8 cellular contexts compared by ENCODE assay signal in the genomic region with DNA sequence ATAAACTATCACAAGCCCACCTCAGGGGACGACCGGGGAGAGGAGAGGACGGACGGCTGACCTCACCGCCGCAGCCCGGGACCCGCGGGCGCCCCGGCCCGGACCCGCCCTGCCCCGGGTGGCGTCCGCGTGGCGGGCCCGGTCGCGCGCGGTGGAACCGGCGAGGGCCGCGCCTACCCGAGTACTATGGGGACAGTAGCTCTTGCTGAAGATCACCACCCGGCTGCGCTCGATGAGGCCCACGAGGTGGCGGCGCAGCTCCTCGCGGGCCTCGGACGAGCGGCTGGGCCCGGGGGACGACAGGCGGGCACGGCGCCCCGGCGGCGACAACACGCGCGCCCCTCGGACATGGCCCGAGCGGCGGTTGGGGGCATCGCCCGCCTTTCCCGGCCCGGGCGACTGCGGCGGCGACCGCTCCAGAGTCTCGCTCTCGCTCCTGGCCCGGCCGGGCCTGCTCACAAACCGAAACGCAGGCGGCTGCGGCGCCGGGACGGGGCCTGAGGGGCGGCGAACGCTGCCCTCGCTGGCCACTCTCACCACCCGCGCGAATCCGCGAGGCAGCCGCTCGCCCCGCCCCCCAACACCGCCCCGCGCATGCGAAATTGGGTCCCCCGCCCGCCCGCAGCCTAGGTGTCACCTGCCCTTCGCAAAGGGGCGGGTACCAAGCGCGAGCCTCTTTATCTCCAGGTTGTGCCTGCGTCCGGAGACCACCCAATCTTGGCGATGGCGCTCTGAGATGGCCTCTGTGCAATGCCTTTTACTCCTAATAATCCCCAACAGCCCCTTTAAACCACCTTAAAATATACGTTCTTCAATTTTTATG. TPM values are rescaled to one million over a fixed set of nuclear protein-coding genes. Genes with fewer than 3 reads are reported as not detected.
DNase-seq lines count a peak whose midpoint lies in the region; ATAC-seq, FAIRE-seq and TF ChIP-seq lines count a peak whose summit lies in the region.

A gene (minus strand): TSS at position 554 of the 823 bp plus-strand sequence.

- DNase-seq in ELF-1 (ENCODE audit: low read depth, low spot score) (peak; percentile 31), NCI-H1694 (lab: John Stamatoyannopoulos, UW) (peak; percentile 21), bronchial epithelial cell (ENCODE audit: low read depth) (peak; percentile 38), immature natural killer cell (peak; percentile 53 to 60 (median 56))
- peak; percentile 20 to 51 (median 42) for DNase-seq in activated CD4-positive, CD25-positive, alpha-beta regulatory T cell (lab: John Stamatoyannopoulos, UW)

- H3K4me1 Mint-ChIP-seq in immature natural killer cell, result peaks cover 7 to 9% of the 10 kb centered on the region in 2 donors

- no peak for FAIRE-seq in bronchial epithelial cell (lab: Jason Lieb, UNC)

- H3K36me3 ChIP-seq in bronchial epithelial cell (ENCODE audit: control insufficient read depth, insufficient read depth, low read length), result no peaks in the 10 kb centered on the region

- no peaks in the 10 kb centered on the region for H3K27me3 ChIP-seq in bronchial epithelial cell (ENCODE audit: control insufficient read depth, insufficient read depth, low read length)

- peak within 1 kb of the TSS in 3 of 6 donors; percentile 37 to 76 (median 38) for H3K27ac Mint-ChIP-seq in immature natural killer cell

- H3K27ac ChIP-seq in skin epidermis, result peak within 1 kb of the TSS; percentile 45 to 95 (median 79)

- H3K4me3 ChIP-seq in bronchial epithelial cell (ENCODE audit: low read depth, low read length) (peak within 1 kb of the TSS; percentile 66), skin epidermis (peak within 1 kb of the TSS; percentile 61 to 84 (median 76))

- H3K9me3 Mint-ChIP-seq in immature natural killer cell, result no peaks in the 10 kb centered on the region

- ATAC-seq in GM18909 (IDR thresholded peaks at IDR 0.05; ENCODE audit: poor library complexity, unreplicated experiment) (no peak), GM18861 (IDR thresholded peaks at IDR 0.05; ENCODE audit: unreplicated experiment) (no peak)

- H3K36me3 Mint-ChIP-seq in immature natural killer cell, result peaks cover 0 to 3% (median 0%) of the 10 kb centered on the region in 3 donors

- TF ChIP-seq CTCF in bronchial epithelial cell (IDR thresholded peaks at IDR 0.05; ENCODE audit: insufficient read depth, low read length, severe bottlenecking), result peak; percentile 15

- peaks cover 2 to 20% (median 2%) of the 10 kb centered on the region in 3 donors for H3K27me3 Mint-ChIP-seq in immature natural killer cell (ENCODE audit: low read depth in 3 of 3)

- H3K4me3 Mint-ChIP-seq in immature natural killer cell, result peak within 1 kb of the TSS; percentile 86 to 89 (median 88)

RNA-seq across cellular contexts. Expression of the gene that starts here (rescaled TPM):
- total RNA-seq in bronchial epithelial cell, result 9.9 and 10.3 TPM in 2 replicates
- polyA plus RNA-seq in immature natural killer cell, result 1 to 10 TPM in 2 of 3 donors, not detected in 1; 1.4 to 3.5 TPM
